In the genomic region with DNA sequence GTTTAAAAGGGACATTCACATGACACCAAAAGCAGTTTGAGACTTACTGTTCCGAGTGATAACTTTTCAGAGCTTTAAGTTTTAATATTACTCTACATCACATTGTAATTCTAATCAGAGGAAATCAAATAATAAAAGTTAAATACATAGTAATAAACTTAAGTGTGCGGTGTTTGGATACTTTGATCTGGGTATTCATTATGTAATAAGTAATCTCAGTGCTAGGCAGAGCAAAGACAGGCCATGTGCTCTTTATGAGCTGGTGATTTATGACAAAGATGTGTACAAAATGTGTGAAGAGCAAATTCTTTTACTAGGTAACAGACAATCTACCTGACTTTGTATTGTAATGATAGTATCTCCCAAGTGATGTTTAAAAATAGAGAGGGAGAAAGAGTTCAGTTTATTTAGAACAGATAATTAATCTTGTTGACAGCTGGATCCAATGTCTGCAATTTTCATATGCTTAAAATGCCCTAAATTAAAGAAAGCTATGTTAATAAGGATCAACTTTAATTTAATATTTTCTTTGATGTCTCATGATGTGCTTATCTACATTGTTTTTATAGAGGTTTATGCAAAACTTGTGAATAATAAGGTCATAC, we compare ENCODE assay signal across 25 cellular contexts. TPM values are rescaled to one million over a fixed set of nuclear protein-coding genes. Genes with fewer than 3 reads are reported as not detected.
"Had no signal": no experiment of that assay in that cellular context is flagged by ENCODE, and none has a peak within 500 bp of the region (broad histone marks: within the 10 kb centered on the region; RNA-seq: fewer than 3 reads in every experiment).

No MANE protein-coding gene starts in this region.

- H3K9me3 ChIP-seq: lower lobe of right lung, mucosa of descending colon, testis, vagina had no signal

- H3K4me2 ChIP-seq: smooth muscle cell had no signal

- ATAC-seq: activated naive CD4-positive, alpha-beta T cell treated with anti-CD3 and anti-CD28 coated beads, Interleukin-2, amount 50 U/mL, for 72 hours; lower lobe of right lung; mucosa of descending colon; sciatic nerve; stimulated activated naive B cell treated with anti-CD40 and anti-IgM and Interleukin-4, amounts not matched to agents 10 μg/mL and 1 μg/mL and 100 μg/mL, for 72 hours had no signal

- H3K36me3 ChIP-seq: brain microvascular endothelial cell, lower lobe of right lung, vagina had no signal

- FAIRE-seq: TTC549 had no signal

- DNase-seq: activated CD4-positive, alpha-beta T cell treated with anti-CD3 and anti-CD28 coated beads for 1 hour; activated gamma-delta T cell treated with Interleukin-2 at 50 U/mL for 16 hours; activated T-cell treated with anti-CD3 and anti-CD28 coated beads, Interleukin-2, amount 50 U/mL, for 1 hour; aorta; brain microvascular endothelial cell; central memory CD4-positive, alpha-beta T cell; dermis blood vessel endothelial cell; effector CD8-positive, alpha-beta T cell; glutamatergic neuron; left cardiac atrium; lower lobe of right lung; mesendoderm; mucosa of descending colon; nucleus accumbens; stimulated activated CD4-positive, alpha-beta T cell treated with anti-CD3 and anti-CD28 coated beads, Interleukin-15, amount 100 ng/mL, for 24 hours; stimulated activated CD8-positive, alpha-beta memory T cell treated with anti-CD3 and anti-CD28 coated beads, Interleukin-4, amount 100 ng/mL, for 48 hours; stimulated activated naive B cell treated with anti-CD40 and anti-IgM and Interleukin-4, amounts not matched to agents 10 μg/mL and 1 μg/mL and 100 μg/mL, for 72 hours; testis; trophoblast cell had no signal

- H3K27me3 ChIP-seq: testis, vagina had no signal

- H3K4me3 ChIP-seq: lower lobe of right lung, mucosa of descending colon, smooth muscle cell, testis, vagina had no signal

- H3K27ac ChIP-seq: brain microvascular endothelial cell, foreskin keratinocyte, lower lobe of right lung, testis, vagina had no signal

- H3K4me1 ChIP-seq: foreskin keratinocyte had no signal

RNA-seq across cellular contexts. Expression of a gene that starts 4.4 kb away (rescaled TPM):
- total RNA-seq: activated naive CD4-positive, alpha-beta T cell treated with anti-CD3 and anti-CD28 coated beads, Interleukin-2, amount 50 U/mL, for 72 hours; foreskin keratinocyte had no signal
- polyA plus RNA-seq: foreskin keratinocyte had no signal

RNA-seq across cellular contexts. Expression of a gene that starts 24.3 kb away (rescaled TPM):
- total RNA-seq: activated naive CD4-positive, alpha-beta T cell treated with anti-CD3 and anti-CD28 coated beads, Interleukin-2, amount 50 U/mL, for 72 hours; aorta; dermis blood vessel endothelial cell; foreskin keratinocyte; sciatic nerve; smooth muscle cell; vagina had no signal
- polyA plus RNA-seq: foreskin keratinocyte, smooth muscle cell had no signal
